18 cellular contexts compared by ENCODE assay signal in the genomic region with DNA sequence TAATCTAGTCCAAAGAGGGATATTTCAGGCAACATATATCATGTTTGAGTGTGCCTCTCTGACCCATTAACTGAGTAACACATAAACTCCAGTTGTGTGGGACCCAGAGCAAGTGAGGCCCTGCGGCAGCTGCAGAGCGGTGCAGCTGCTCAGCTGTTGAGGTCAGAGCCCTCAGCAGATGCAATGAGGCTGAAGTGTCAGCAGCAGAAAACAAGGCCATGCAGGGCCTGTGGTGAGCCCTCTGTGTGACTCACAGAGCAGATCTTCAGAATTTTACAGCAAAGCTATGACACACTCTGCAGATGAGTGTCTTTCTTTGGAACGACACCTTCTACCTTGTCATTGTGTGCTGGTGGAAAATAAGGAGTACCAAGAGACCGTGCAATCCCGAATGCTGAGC.
A peak's percentile ranks its signal among the peaks of the same experiment; 100 is the strongest.
DNase-seq lines count a peak whose midpoint lies in the region; ATAC-seq, FAIRE-seq and TF ChIP-seq lines count a peak whose summit lies in the region.
"Had no signal": no experiment of that assay in that cellular context is flagged by ENCODE, and none has a peak within 500 bp of the region (broad histone marks: within the 10 kb centered on the region; RNA-seq: fewer than 3 reads in every experiment).

No MANE protein-coding gene starts in this region.

- no peak overlapping the region for H3K4me2 ChIP-seq in HepG2 (ENCODE audit: low read depth, low read length)

- no peaks in the 10 kb centered on the region for H3K79me2 ChIP-seq in HepG2 (ENCODE audit: insufficient read depth, low read length)

- H3K27me3 ChIP-seq in HepG2 (ENCODE audit: control insufficient read depth in 1 of 2, insufficient read depth in 2 of 2, low read length in 2 of 2): no peaks in the 10 kb centered on the region; a peak in 1 of 5 replicates

- H4K20me1 ChIP-seq in HepG2 (ENCODE audit: insufficient read depth, low read length): no peaks in the 10 kb centered on the region

- no peak for TF ChIP-seq EP300 in HepG2 (IDR thresholded peaks at IDR 0.05; ENCODE audit: low read depth in 2 of 2, low read length in 2 of 2)
- TF ChIP-seq EP300 in HepG2 (CRISPR knock-in tag; IDR thresholded peaks at IDR 0.05; ENCODE audit: borderline replicate concordance): no peak

- in situ Hi-C loops in HepG2 (cut with HindIII; ENCODE audit: extremely low pct_ligation_motif_present, low pct_unique_long_range_greater_than_20kb): no loop called here

- H3K4me3 ChIP-seq in HepG2 (replicated peaks in 1 of 3; ENCODE audit: insufficient read depth in 1 of 3, low read depth in 2 of 3, low read length in 3 of 3): no peak overlapping the region

- no peaks in the 10 kb centered on the region for H3K36me3 ChIP-seq in HepG2 (replicated peaks in 1 of 2; ENCODE audit: control insufficient read depth in 1 of 2, insufficient read depth in 2 of 2, low read length in 2 of 2)

- no peak overlapping the region for H3K9ac ChIP-seq in HepG2 (ENCODE audit: insufficient read depth, low read depth, low read length)

- POLR2A ChIA-PET in HepG2 (lab: Yijun Ruan, JAX): no interaction called here

- peak; percentile 66 for DNase-seq in AG08396 (ENCODE audit: low spot score)
- peak; percentile 3 for DNase-seq in M059J (ENCODE audit: low read depth)
- DNase-seq in astrocyte of the hippocampus (ENCODE audit: low read depth, low spot score): peak; percentile 13
- DNase-seq in kidney glomerular epithelial cell (lab: John Stamatoyannopoulos, UW): peak; percentile 5
- DNase-seq in NCI-H128 (lab: John Stamatoyannopoulos, UW; ENCODE audit: unreplicated experiment): no peak
- no peak for DNase-seq in HepG2 (ENCODE audit: low spot score)
- no peak for DNase-seq in superior temporal gyrus (ENCODE audit: extremely low spot score)
- no peak for DNase-seq in HCEC 1CT
- DNase-seq: activated CD4-positive, alpha-beta T cell treated with anti-CD3 and anti-CD28 coated beads for 48 hours; activated naive CD8-positive, alpha-beta T cell treated with anti-CD3 and anti-CD28 coated beads, Interleukin-2, amount 50 U/mL, for 24 hours; activated T-cell treated with anti-CD3 and anti-CD28 coated beads, Interleukin-2, amount 50 U/mL, for 4 hours; AML-193; cortex of kidney; DMS79; immature natural killer cell; midbrain; NCI-H446 treated with DMSO at 0.1 percent for 48 hours had no signal

- no peaks in the 10 kb centered on the region for H3K4me1 ChIP-seq in HepG2 (ENCODE audit: insufficient read depth, low read length)

- no peak for FAIRE-seq in HepG2 (lab: Jason Lieb, UNC)
- FAIRE-seq: GM12891 had no signal

- no peak for TF ChIP-seq RAD21 in HepG2 (CRISPR knock-in tag; IDR thresholded peaks at IDR 0.05)

- CTCF ChIA-PET in HepG2 (lab: Yijun Ruan, JAX; ENCODE audit: low intra/inter-chr PET ratio, low total read pairs): no interaction called here

- no peak for TF ChIP-seq CTCF in HepG2 (CRISPR knock-in tag; IDR thresholded peaks at IDR 0.05)

- no TSS peak for BruUV-seq in HepG2 (replicated peaks; lab: Mats Ljungman, UMichigan)

- intact Hi-C loops in HepG2 (cut with micrococcal nuclease; ENCODE audit: unreplicated experiment): no loop called here

- WGBS in HepG2 (ENCODE audit: low lambda C conversion rate): 0% methylated on average over 5 of the region's 5 CpGs

- TF ChIP-seq POLR2A in HepG2 (IDR thresholded peaks at IDR 0.05; ENCODE audit: insufficient read depth in 1 of 2, low read depth in 2 of 2, low read length in 2 of 2): no peak

- H2AFZ ChIP-seq in HepG2 (ENCODE audit: low read length): no peak overlapping the region

- peaks cover 19% of the 10 kb centered on the region for H3K9me3 ChIP-seq in HepG2 (ENCODE audit: low read length)

- no peak for ATAC-seq in HepG2
- ATAC-seq: activated naive CD8-positive, alpha-beta T cell treated with anti-CD3 and anti-CD28 coated beads, Interleukin-2, amount 50 U/mL, for 24 hours; activated T-cell treated with anti-CD3 and anti-CD28 coated beads, Interleukin-2, amount 50 U/mL, for 4 hours had no signal

- no peak overlapping the region for H3K27ac ChIP-seq in HepG2 (ENCODE audit: extremely low read length, insufficient read depth, low read length)

TF ChIP-seq in HepG2, 621 proteins besides CTCF, POLR2A, EP300 and RAD21:
- TF ChIP-seq, protein P1, sequence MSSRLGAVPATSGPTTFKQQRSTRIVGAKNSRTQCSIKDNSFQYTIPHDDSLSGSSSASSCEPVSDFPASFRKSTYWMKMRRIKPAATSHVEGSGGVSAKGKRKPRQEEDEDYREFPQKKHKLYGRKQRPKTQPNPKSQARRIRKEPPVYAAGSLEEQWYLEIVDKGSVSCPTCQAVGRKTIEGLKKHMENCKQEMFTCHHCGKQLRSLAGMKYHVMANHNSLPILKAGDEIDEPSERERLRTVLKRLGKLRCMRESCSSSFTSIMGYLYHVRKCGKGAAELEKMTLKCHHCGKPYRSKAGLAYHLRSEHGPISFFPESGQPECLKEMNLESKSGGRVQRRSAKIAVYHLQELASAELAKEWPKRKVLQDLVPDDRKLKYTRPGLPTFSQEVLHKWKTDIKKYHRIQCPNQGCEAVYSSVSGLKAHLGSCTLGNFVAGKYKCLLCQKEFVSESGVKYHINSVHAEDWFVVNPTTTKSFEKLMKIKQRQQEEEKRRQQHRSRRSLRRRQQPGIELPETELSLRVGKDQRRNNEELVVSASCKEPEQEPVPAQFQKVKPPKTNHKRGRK (CRISPR knock-in tag; IDR thresholded peaks at IDR 0.05): no peak
- TF ChIP-seq EED (CRISPR knock-in tag; IDR thresholded peaks at IDR 0.05) (no peak), RFX3 (CRISPR knock-in tag; IDR thresholded peaks at IDR 0.05) (no peak)

Comparison
In these comparisons a context has a peak if more than half of its experiments do, and no peak if none do; other contexts are left out.
1. DNase-seq: peak in AG08396 (single experiment), M059J (single experiment), astrocyte of the hippocampus (single experiment) and kidney glomerular epithelial cell (single experiment); none in NCI-H128 (single experiment), HepG2 (single experiment), superior temporal gyrus (single experiment) and HCEC 1CT (single experiment).